9 cellular contexts compared by ENCODE assay signal in the genomic region with DNA sequence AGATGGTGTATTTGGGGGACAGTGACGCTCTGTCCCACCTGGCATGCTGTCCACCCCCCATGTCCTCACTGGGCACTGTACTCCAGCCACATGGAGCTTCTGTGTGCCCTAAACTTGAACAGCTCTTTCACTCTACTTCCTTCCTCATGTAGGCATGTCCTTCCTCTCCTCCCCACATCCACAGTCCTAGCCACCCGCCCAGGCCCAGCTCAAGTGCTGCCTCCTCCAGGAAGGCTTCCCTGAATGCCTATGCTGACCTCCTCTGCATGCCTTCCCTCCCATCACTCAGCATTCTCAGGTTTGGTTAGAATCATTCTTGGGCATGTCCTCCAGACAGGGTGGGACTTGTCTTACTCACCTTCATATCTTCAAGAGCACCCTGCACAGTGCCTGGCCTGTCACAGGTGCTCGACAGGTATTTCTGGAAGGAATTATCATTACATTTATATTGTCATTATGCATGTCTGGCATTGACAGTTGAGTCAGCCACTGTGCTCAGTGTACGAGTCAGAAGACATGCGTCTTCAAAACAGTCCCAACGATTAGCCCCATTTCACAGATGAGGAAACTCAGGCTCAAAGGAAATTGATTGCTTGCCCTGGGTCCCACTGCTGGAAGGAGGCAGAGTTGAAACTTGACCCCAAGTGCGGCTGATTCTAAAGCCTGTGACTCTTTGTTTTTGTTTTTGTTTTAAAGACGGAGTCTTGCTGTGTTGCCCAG. TPM values are rescaled to one million over a fixed set of nuclear protein-coding genes. Genes with fewer than 3 reads are reported as not detected.
DNase-seq lines count a peak whose midpoint lies in the region; ATAC-seq and TF ChIP-seq lines count a peak whose summit lies in the region.
"Had no signal": no experiment of that assay in that cellular context is flagged by ENCODE, and none has a peak within 500 bp of the region (broad histone marks: within the 10 kb centered on the region; RNA-seq: fewer than 3 reads in every experiment).

No MANE protein-coding gene starts in this region.

- peaks cover 48% of the 10 kb centered on the region for H3F3A ChIP-seq in neural progenitor cell (ENCODE audit: low read depth)

- no peak for ATAC-seq in CD4-positive, alpha-beta T cell (ENCODE audit: poor library complexity)
- ATAC-seq in GM18873 (IDR thresholded peaks at IDR 0.05; ENCODE audit: low FRiP score, unreplicated experiment) (no peak), GM18517 (IDR thresholded peaks at IDR 0.05; ENCODE audit: unreplicated experiment) (no peak)

- TF ChIP-seq CTCF in CD4-positive, alpha-beta T cell (IDR thresholded peaks at IDR 0.05), result no peak
- TF ChIP-seq CTCF in HL-60 (IDR thresholded peaks at IDR 0.05; ENCODE audit: insufficient read depth, low read length) (no peak), endodermal cell (conservative IDR thresholded peaks at IDR 0.05) (no peak), neural progenitor cell (IDR thresholded peaks at IDR 0.05) (no peak)

- no peaks in the 10 kb centered on the region for H3K79me2 ChIP-seq in neural progenitor cell (ENCODE audit: low read depth)

- H3K27me3 Mint-ChIP-seq in CD4-positive, alpha-beta T cell, result no peaks in the 10 kb centered on the region
- H3K27me3 Mint-ChIP-seq in endodermal cell (ENCODE audit: insufficient read depth) (no peaks in the 10 kb centered on the region), neural progenitor cell (ENCODE audit: insufficient read depth, low read depth) (peaks cover 14% of the 10 kb centered on the region)

- no peaks in the 10 kb centered on the region for H3K36me3 Mint-ChIP-seq in CD4-positive, alpha-beta T cell (ENCODE audit: low read depth)
- H3K36me3 Mint-ChIP-seq in endodermal cell (ENCODE audit: low read depth) (no peaks in the 10 kb centered on the region), neural progenitor cell (no peaks in the 10 kb centered on the region)

- H3K4me3 ChIP-seq in HL-60 (replicated peaks; ENCODE audit: insufficient read depth, low read length), result no peak overlapping the region
- H3K4me3 ChIP-seq in endodermal cell (ENCODE audit: low read length), result no peak overlapping the region
- no peak overlapping the region for H3K4me3 ChIP-seq in neural progenitor cell
- H3K4me3 ChIP-seq: sigmoid colon had no signal

- no peak overlapping the region for H3K4me3 Mint-ChIP-seq in CD4-positive, alpha-beta T cell
- H3K4me3 Mint-ChIP-seq in endodermal cell, result no peak overlapping the region
- peak overlapping the region; percentile 48 for H3K4me3 Mint-ChIP-seq in neural progenitor cell

- H4K20me1 ChIP-seq in neural progenitor cell (ENCODE audit: low read depth), result no peaks in the 10 kb centered on the region

- H3K27ac ChIP-seq in CD4-positive, alpha-beta T cell (ENCODE audit: low read depth, low read length), result no peak overlapping the region
- H3K27ac ChIP-seq in HL-60 (replicated peaks) (peak overlapping the region; percentile 75), endodermal cell (ENCODE audit: low read depth, low read length) (no peak overlapping the region), neural progenitor cell (no peak overlapping the region)

- H3K4me1 ChIP-seq in endodermal cell (ENCODE audit: control insufficient read depth, insufficient read depth, low read length) (peaks cover 19% of the 10 kb centered on the region), neural progenitor cell (peaks cover 50% of the 10 kb centered on the region)

- POLR2A ChIA-PET in CD4-positive, alpha-beta T cell (lab: Charles Lee), result interaction anchor here (0.9 to 17.8 kb wide), 6 partner anchors 8 to 43 kb away, joined by 3 to 278 read pairs (median 21); partner anchors contain the start of gene TOB1

- H3K36me3 ChIP-seq in endodermal cell (ENCODE audit: control insufficient read depth, insufficient read depth, low read length) (no peaks in the 10 kb centered on the region), neural progenitor cell (no peaks in the 10 kb centered on the region)
- H3K36me3 ChIP-seq: sigmoid colon had no signal

- peaks cover 61% of the 10 kb centered on the region for H3K4me1 Mint-ChIP-seq in CD4-positive, alpha-beta T cell (ENCODE audit: low read depth)
- H3K4me1 Mint-ChIP-seq in endodermal cell (peaks cover 38% of the 10 kb centered on the region), neural progenitor cell (peaks cover 60% of the 10 kb centered on the region)

- no peak for DNase-seq in CD4-positive, alpha-beta T cell
- DNase-seq in HL-60 (ENCODE audit: low read depth in 1 of 2, low spot score in 1 of 2) (peak in 1 of 2 experiments; percentile 48), endodermal cell (peak; percentile 60), neural progenitor cell (ENCODE audit: low spot score) (no peak), RPMI8226 (no peak)
- DNase-seq: Kasumi-1, sigmoid colon had no signal

- H3K9me3 ChIP-seq in CD4-positive, alpha-beta T cell (ENCODE audit: control insufficient read depth, low read length), result no peaks in the 10 kb centered on the region
- H3K9me3 ChIP-seq in endodermal cell (ENCODE audit: control insufficient read depth, low read length) (no peaks in the 10 kb centered on the region), neural progenitor cell (ENCODE audit: low read depth) (no peaks in the 10 kb centered on the region)
- H3K9me3 ChIP-seq: sigmoid colon had no signal

- H3K9me3 Mint-ChIP-seq in CD4-positive, alpha-beta T cell, result no peaks in the 10 kb centered on the region
- H3K9me3 Mint-ChIP-seq in endodermal cell (no peaks in the 10 kb centered on the region), neural progenitor cell (no peaks in the 10 kb centered on the region)

- intact Hi-C loops in CD4-positive, alpha-beta T cell (cut with DNase I, micrococcal nuclease), result loop anchor here in 1 of 2 experiments (2.0 kb wide), 1 partner anchor 33 kb away; no protein-coding TSS in a partner anchor

- peak overlapping the region; percentile 86 for H3K27ac Mint-ChIP-seq in CD4-positive, alpha-beta T cell
- H3K27ac Mint-ChIP-seq in endodermal cell (peak overlapping the region; percentile 95), neural progenitor cell (peak overlapping the region; percentile 58)

- H3K27me3 ChIP-seq in CD4-positive, alpha-beta T cell (ENCODE audit: control insufficient read depth, insufficient read depth, low read length), result no peaks in the 10 kb centered on the region
- H3K27me3 ChIP-seq in HL-60 (ENCODE audit: insufficient read depth, poor library complexity, severe bottlenecking), result no peaks in the 10 kb centered on the region
- H3K27me3 ChIP-seq in endodermal cell (ENCODE audit: control insufficient read depth, insufficient read depth, low read length, poor library complexity, severe bottlenecking), result no peaks in the 10 kb centered on the region
- H3K27me3 ChIP-seq in neural progenitor cell, result no peaks in the 10 kb centered on the region
- H3K27me3 ChIP-seq: sigmoid colon had no signal

- 95% methylated on average over 6 to 8 of the region's 8 CpGs for WGBS in endodermal cell (ENCODE audit: insufficient coverage in 1 of 2, insufficient read length in 1 of 2), 2 experiments

- no peak overlapping the region for H3K4me2 ChIP-seq in neural progenitor cell

- CTCF ChIA-PET in CD4-positive, alpha-beta T cell (lab: Charles Lee), result interaction anchor here (1.2 to 3.6 kb wide), 4 partner anchors 41 to 56 kb away, joined by 4 to 18 read pairs (median 5); partner anchors contain the start of gene TOB1

- H3K9ac ChIP-seq in endodermal cell (ENCODE audit: extremely low read depth, low read length, poor library complexity, severe bottlenecking) (no peak overlapping the region), neural progenitor cell (no peak overlapping the region)

- no peak overlapping the region for H2AFZ ChIP-seq in neural progenitor cell (replicated peaks)

RNA-seq across cellular contexts. Expression of gene TOB1, which starts 42.1 kb away (rescaled TPM):
- 100 to 1,000 TPM; 419 to 449 TPM for total RNA-seq in CD4-positive, alpha-beta T cell
- total RNA-seq in endodermal cell (10 to 100 TPM; 35.5 to 36.3 TPM), neural progenitor cell (ENCODE audit: low replicate concordance) (13.6 and 18.2 TPM in 2 replicates)
- 45.3 TPM for polyA plus RNA-seq in endodermal cell (2013, experiment 1 of 2)
- 45.3 TPM for polyA plus RNA-seq in endodermal cell (2013, experiment 2 of 2)

Comparison
In these comparisons a context has a peak if more than half of its experiments do, and no peak if none do; other contexts are left out.
1. RNA of gene TOB1, which starts 42.1 kb away (total RNA-seq): 419 to 449 TPM in CD4-positive, alpha-beta T cell; 35.5 to 36.3 TPM in endodermal cell and 13.6 to 18.2 TPM in neural progenitor cell; every median in the first group is over 10 times any median in the second.
2. Peak in every context shown above with its lines, with median percentiles within 50 percentile points of each other: H3K27ac Mint-ChIP-seq.